8 cellular contexts compared by ENCODE assay signal in the genomic region with DNA sequence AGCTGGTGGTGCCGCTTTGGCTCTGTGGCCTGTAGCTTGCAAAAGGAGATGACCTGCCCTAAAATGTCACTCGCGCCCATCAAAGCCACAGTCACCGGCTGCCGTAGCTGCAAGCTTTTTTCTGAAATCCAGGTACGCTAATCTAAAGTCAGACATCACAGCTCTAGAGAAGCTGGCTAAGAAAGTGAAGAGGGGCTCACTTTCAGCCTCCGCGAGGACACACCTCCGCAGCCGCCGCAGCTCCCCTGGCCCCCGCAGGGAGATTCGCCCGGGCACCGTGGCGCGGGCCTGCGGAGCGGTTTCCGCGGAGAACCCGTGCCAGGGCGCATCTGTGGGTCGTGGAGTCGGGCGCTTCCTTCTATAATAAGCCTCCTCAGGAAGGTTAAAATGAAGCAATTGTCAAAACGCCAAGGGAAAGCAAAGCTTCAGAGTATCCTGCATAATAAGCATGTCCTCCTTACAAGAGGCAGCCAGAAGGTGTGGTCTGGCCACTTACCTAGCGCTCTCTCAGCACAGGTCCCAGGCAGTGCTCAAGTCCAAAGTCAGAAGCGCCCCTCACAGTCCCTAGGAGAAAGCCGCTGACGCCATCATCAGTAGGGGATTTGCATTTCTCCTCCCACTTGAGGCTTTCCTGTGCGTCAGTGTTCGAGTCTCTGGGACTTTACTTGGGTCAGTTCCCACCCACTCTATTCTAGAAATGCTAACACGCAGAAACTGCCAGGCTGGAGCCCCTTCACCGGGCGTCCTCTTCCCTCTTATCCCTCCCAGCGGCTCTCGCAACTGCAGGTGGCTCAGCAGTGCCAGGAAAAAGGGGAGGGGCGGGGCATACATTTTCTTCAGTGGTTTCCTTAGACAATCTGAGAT. TPM values are rescaled to one million over a fixed set of nuclear protein-coding genes. Genes with fewer than 3 reads are reported as not detected.
A peak's percentile ranks its signal among the peaks of the same experiment; 100 is the strongest.
DNase-seq lines count a peak whose midpoint lies in the region; ATAC-seq and TF ChIP-seq lines count a peak whose summit lies in the region.

A gene with protein sequence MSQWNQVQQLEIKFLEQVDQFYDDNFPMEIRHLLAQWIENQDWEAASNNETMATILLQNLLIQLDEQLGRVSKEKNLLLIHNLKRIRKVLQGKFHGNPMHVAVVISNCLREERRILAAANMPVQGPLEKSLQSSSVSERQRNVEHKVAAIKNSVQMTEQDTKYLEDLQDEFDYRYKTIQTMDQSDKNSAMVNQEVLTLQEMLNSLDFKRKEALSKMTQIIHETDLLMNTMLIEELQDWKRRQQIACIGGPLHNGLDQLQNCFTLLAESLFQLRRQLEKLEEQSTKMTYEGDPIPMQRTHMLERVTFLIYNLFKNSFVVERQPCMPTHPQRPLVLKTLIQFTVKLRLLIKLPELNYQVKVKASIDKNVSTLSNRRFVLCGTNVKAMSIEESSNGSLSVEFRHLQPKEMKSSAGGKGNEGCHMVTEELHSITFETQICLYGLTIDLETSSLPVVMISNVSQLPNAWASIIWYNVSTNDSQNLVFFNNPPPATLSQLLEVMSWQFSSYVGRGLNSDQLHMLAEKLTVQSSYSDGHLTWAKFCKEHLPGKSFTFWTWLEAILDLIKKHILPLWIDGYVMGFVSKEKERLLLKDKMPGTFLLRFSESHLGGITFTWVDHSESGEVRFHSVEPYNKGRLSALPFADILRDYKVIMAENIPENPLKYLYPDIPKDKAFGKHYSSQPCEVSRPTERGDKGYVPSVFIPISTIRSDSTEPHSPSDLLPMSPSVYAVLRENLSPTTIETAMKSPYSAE (minus strand): TSS at position 544 of the 864 bp plus-strand sequence. CDS start 2,791 bp downstream, outside the sequence.

- intact Hi-C loops in left cardiac atrium (cut with DNase I) = loop anchor here in 1 of 2 donors (10.0 kb wide), 1 partner anchor 96 kb away; no protein-coding TSS in a partner anchor

- DNase-seq in NCI-H2029 (lab: John Stamatoyannopoulos, UW) (peak; percentile 11), NCI-H2029 treated with DMSO at 0.1 percent for 48 hours (lab: John Stamatoyannopoulos, UW) (no peak), RPMI7951 (ENCODE audit: low read depth) (peak; percentile 18), left cardiac atrium (peak; percentile 45), retinal pigment epithelial cell (ENCODE audit: low read depth) (no peak), NCI-H1930 (lab: John Stamatoyannopoulos, UW) (no peak)
- DNase-seq in activated naive CD4-positive, alpha-beta T cell (lab: John Stamatoyannopoulos, UW) = peak; percentile 32 to 52 (median 40)

- TF ChIP-seq CTCF in retinal pigment epithelial cell (conservative IDR thresholded peaks at IDR 0.05; ENCODE audit: low read depth, low read length) = no peak

- ATAC-seq in HG03045 (IDR thresholded peaks at IDR 0.05; ENCODE audit: unreplicated experiment) (peak; percentile 94), left cardiac atrium (peak; percentile 80 to 81)

- peak within 1 kb of the TSS; percentile 57 for H3K4me3 ChIP-seq in retinal pigment epithelial cell (ENCODE audit: low read length)

RNA-seq across cellular contexts. Expression of the gene that starts here (rescaled TPM):
- 0.12 and 0.59 TPM in 2 replicates for total RNA-seq in RPMI7951 (2014; rRNA removed; shearing (Covaris generic))
- 10 to 100 TPM; 11.6 to 22.9 TPM for total RNA-seq in left cardiac atrium

Comparison
In these comparisons a context has a peak if more than half of its experiments do, and no peak if none do; other contexts are left out.
1. DNase-seq: peak in NCI-H2029 (single experiment), activated naive CD4-positive, alpha-beta T cell (4 of 4) and left cardiac atrium (single experiment); none in NCI-H2029 treated with DMSO at 0.1 percent for 48 hours (single experiment), retinal pigment epithelial cell (single experiment) and NCI-H1930 (0 of 2).
2. Peak in DNase-seq in RPMI7951; RNA of the gene not detected or under 1 TPM.